In the genomic region with DNA sequence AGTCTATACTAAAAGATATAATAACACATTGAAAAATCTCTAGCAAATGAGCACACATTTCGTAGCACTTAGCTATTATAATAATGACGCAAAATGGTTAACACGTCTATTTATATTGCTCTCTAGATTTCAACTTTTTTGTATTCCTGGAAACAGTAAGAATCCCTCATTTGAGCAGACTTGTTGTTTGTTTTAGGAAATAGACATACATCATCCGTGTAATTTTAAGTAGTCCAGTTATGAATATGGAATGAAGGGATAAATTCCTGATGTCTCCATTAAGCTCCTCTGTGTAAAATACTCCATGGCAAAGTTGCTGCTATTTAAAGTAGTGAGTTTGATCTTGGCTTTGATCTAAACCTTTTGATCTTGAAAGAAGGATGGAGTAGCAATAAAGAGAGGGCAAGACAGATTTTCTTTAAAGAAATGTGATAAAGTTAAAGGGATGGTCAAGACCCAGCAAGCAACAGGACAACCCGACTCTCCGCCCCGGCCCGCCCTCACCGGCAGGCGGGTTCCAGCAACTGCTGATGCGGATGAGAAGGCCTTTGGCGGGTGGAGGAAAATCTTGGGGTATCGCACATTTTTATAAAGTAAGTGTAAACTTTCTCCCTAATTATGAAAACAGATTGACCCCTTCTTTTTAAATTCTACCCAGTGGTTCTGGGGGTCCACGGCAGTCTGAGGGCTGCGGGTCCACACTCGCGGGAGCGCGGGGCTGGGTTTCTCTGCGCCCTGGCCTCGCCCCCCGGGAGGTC, we compare ENCODE assay signal across 8 cellular contexts.
A peak's percentile ranks its signal among the peaks of the same experiment; 100 is the strongest.
DNase-seq lines count a peak whose midpoint lies in the region; ATAC-seq and TF ChIP-seq lines count a peak whose summit lies in the region.

No MANE protein-coding gene starts in this region.

- TF ChIP-seq CTCF in BE2C (IDR thresholded peaks at IDR 0.05; ENCODE audit: low read depth, low read length) (0 out of 2 replicates have a peak, but pooled peaks have one; percentile 8), cardiac muscle cell (IDR thresholded peaks at IDR 0.05; ENCODE audit: low read depth, low read length) (peak; percentile 19), osteocyte (IDR thresholded peaks at IDR 0.05) (no peak)

- no peaks in the 10 kb centered on the region for H3K9me3 Mint-ChIP-seq in activated T-helper 2 cell treated with anti-CD3 and anti-CD28 coated beads, Interferon-gamma antibody, Interleukin-2, Interleukin-4, amounts not matched to agents 10 μg/mL and 5 μg/mL and 100 μg/mL, durations not matched to agents 14 hours and 24 hours and 36 hours
- H3K9me3 Mint-ChIP-seq in osteocyte (ENCODE audit: unreplicated experiment) = no peaks in the 10 kb centered on the region

- H3K36me3 ChIP-seq in BE2C = peaks cover 34% of the 10 kb centered on the region
- peaks cover 27% of the 10 kb centered on the region for H3K36me3 ChIP-seq in MG63
- H3K36me3 ChIP-seq in cardiac muscle cell = peaks cover 8% of the 10 kb centered on the region

- peak; percentile 67 for DNase-seq in BE2C
- peak; percentile 70 for DNase-seq in MG63
- no peak for DNase-seq in activated T-helper 2 cell treated with anti-CD3 and anti-CD28 coated beads, Interferon-gamma antibody, Interleukin-2, Interleukin-4, amounts not matched to agents 10 μg/mL and 5 μg/mL and 100 μg/mL, durations not matched to agents 14 hours and 24 hours and 36 hours (ENCODE audit: low spot score)
- peak; percentile 55 to 61 for DNase-seq in cardiac muscle cell (ENCODE audit: low read depth in 1 of 2, low spot score in 1 of 2)
- DNase-seq in osteocyte (ENCODE audit: extremely low spot score, unreplicated experiment) = peak; percentile 88
- DNase-seq in activated gamma-delta T cell (lab: John Stamatoyannopoulos, UW) = no peak

- H3K27me3 ChIP-seq in BE2C = no peaks in the 10 kb centered on the region
- H3K27me3 ChIP-seq in MG63 = no peaks in the 10 kb centered on the region
- H3K27me3 ChIP-seq in cardiac muscle cell = peaks cover 7% of the 10 kb centered on the region

- peaks cover 33% of the 10 kb centered on the region for H3K27me3 Mint-ChIP-seq in activated T-helper 2 cell treated with anti-CD3 and anti-CD28 coated beads, Interferon-gamma antibody, Interleukin-2, Interleukin-4, amounts not matched to agents 10 μg/mL and 5 μg/mL and 100 μg/mL, durations not matched to agents 14 hours and 24 hours and 36 hours (ENCODE audit: low read depth)
- H3K27me3 Mint-ChIP-seq in osteocyte (ENCODE audit: unreplicated experiment) = no peaks in the 10 kb centered on the region

- H3K4me1 Mint-ChIP-seq in activated T-helper 2 cell treated with anti-CD3 and anti-CD28 coated beads, Interferon-gamma antibody, Interleukin-2, Interleukin-4, amounts not matched to agents 10 μg/mL and 5 μg/mL and 100 μg/mL, durations not matched to agents 14 hours and 24 hours and 36 hours (ENCODE audit: low read depth) = peaks cover 34% of the 10 kb centered on the region
- peaks cover 51% of the 10 kb centered on the region for H3K4me1 Mint-ChIP-seq in osteocyte (ENCODE audit: unreplicated experiment)

- peaks cover 29% of the 10 kb centered on the region for H3K36me3 Mint-ChIP-seq in activated T-helper 2 cell treated with anti-CD3 and anti-CD28 coated beads, Interferon-gamma antibody, Interleukin-2, Interleukin-4, amounts not matched to agents 10 μg/mL and 5 μg/mL and 100 μg/mL, durations not matched to agents 14 hours and 24 hours and 36 hours (ENCODE audit: low read depth)
- peaks cover 32% of the 10 kb centered on the region for H3K36me3 Mint-ChIP-seq in osteocyte (ENCODE audit: unreplicated experiment)

- peaks cover 18% of the 10 kb centered on the region for H3K4me1 ChIP-seq in BE2C
- peaks cover 22% of the 10 kb centered on the region for H3K4me1 ChIP-seq in cardiac muscle cell (ENCODE audit: low read depth)

- intact Hi-C loops in activated T-helper 2 cell treated with anti-CD3 and anti-CD28 coated beads, Interferon-gamma antibody, Interleukin-2, Interleukin-4, amounts not matched to agents 10 μg/mL and 5 μg/mL and 100 μg/mL, durations not matched to agents 14 hours and 24 hours and 36 hours (cut with micrococcal nuclease) = no loop called here

- H3K27ac ChIP-seq in cardiac muscle cell = peak overlapping the region; percentile 80

- ATAC-seq in GM18868 (IDR thresholded peaks at IDR 0.05; ENCODE audit: unreplicated experiment) = peak; percentile 4
- ATAC-seq in HG03280 (IDR thresholded peaks at IDR 0.05; ENCODE audit: unreplicated experiment) = no peak

- H3K4me3 ChIP-seq in BE2C (ENCODE audit: low read depth, low read length) = peak overlapping the region; percentile 84
- peak overlapping the region; percentile 72 for H3K4me3 ChIP-seq in MG63
- peak overlapping the region; percentile 60 for H3K4me3 ChIP-seq in cardiac muscle cell

- H3K27ac Mint-ChIP-seq in activated T-helper 2 cell treated with anti-CD3 and anti-CD28 coated beads, Interferon-gamma antibody, Interleukin-2, Interleukin-4, amounts not matched to agents 10 μg/mL and 5 μg/mL and 100 μg/mL, durations not matched to agents 14 hours and 24 hours and 36 hours = peak overlapping the region; percentile 58
- H3K27ac Mint-ChIP-seq in osteocyte (ENCODE audit: unreplicated experiment) = peak overlapping the region; percentile 92

- peak overlapping the region; percentile 82 for H3K4me3 Mint-ChIP-seq in activated T-helper 2 cell treated with anti-CD3 and anti-CD28 coated beads, Interferon-gamma antibody, Interleukin-2, Interleukin-4, amounts not matched to agents 10 μg/mL and 5 μg/mL and 100 μg/mL, durations not matched to agents 14 hours and 24 hours and 36 hours (ENCODE audit: low read depth)
- H3K4me3 Mint-ChIP-seq in osteocyte (ENCODE audit: unreplicated experiment) = peak overlapping the region; percentile 77

- H3K9me3 ChIP-seq in BE2C = no peaks in the 10 kb centered on the region
- no peaks in the 10 kb centered on the region for H3K9me3 ChIP-seq in MG63
- H3K9me3 ChIP-seq in cardiac muscle cell (ENCODE audit: low read depth) = no peaks in the 10 kb centered on the region

Comparison
In these comparisons a context has a peak if more than half of its experiments do, and no peak if none do; other contexts are left out.
1. DNase-seq: peak in BE2C (single experiment), MG63 (single experiment), cardiac muscle cell (2 of 2) and osteocyte (single experiment); none in activated T-helper 2 cell treated with anti-CD3 and anti-CD28 coated beads, Interferon-gamma antibody, Interleukin-2, Interleukin-4, amounts not matched to agents 10 μg/mL and 5 μg/mL and 100 μg/mL, durations not matched to agents 14 hours and 24 hours and 36 hours (single experiment) and activated gamma-delta T cell (single experiment).
2. Peak in every context shown above with its lines, with median percentiles within 50 percentile points of each other: H3K4me3 ChIP-seq.